2 cellular contexts compared by ENCODE assay signal in the genomic region with DNA sequence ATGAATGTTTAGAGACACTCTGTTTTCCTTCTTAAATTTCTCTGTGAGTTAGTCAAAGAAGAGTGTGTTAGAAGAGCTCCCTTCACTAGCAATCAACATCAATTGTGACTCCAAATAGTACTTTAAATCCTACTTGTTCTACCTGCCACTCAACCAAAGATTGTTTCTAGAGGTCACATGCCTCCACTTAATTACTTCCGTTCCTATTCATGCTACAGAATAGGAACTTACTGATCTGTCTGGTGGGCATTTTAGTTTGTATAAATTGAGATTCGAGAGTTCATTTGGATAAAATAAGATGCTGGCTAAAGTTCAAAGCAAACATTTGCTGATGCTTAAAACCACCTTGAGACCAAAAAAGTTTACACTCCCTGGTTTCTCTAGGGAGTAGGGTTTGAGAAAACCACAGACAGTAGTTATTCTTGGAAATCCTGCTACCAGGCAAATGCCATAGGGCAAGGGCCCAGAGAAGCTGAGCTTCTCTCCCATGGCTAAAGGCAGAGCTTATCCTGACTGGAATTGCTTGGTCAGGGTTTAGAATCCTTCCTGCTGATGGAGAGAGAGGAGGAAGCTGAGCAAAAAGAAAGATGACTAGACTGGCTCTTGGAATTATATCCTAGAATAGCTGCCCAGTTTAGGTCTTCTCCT.
TF ChIP-seq lines count a peak whose summit lies in the region.

No MANE protein-coding gene starts in this region.

TF ChIP-seq in SK-N-SH treated with all-trans-retinoic acid at 6 μM for 48 hours, 23 proteins besides CTCF, POLR2A, EP300 and RAD21 (continued from another document):
- TF ChIP-seq, protein P1, sequence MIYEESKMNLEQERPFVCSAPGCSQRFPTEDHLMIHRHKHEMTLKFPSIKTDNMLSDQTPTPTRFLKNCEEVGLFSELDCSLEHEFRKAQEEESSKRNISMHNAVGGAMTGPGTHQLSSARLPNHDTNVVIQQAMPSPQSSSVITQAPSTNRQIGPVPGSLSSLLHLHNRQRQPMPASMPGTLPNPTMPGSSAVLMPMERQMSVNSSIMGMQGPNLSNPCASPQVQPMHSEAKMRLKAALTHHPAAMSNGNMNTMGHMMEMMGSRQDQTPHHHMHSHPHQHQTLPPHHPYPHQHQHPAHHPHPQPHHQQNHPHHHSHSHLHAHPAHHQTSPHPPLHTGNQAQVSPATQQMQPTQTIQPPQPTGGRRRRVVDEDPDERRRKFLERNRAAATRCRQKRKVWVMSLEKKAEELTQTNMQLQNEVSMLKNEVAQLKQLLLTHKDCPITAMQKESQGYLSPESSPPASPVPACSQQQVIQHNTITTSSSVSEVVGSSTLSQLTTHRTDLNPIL (CRISPR knock-in tag; IDR thresholded peaks at IDR 0.05; ENCODE audit: low read depth) = no peak

TF ChIP-seq in GM23338, 12 proteins besides CTCF, POLR2A, EP300 and RAD21 (continued from another document):
- TF ChIP-seq, protein P2, sequence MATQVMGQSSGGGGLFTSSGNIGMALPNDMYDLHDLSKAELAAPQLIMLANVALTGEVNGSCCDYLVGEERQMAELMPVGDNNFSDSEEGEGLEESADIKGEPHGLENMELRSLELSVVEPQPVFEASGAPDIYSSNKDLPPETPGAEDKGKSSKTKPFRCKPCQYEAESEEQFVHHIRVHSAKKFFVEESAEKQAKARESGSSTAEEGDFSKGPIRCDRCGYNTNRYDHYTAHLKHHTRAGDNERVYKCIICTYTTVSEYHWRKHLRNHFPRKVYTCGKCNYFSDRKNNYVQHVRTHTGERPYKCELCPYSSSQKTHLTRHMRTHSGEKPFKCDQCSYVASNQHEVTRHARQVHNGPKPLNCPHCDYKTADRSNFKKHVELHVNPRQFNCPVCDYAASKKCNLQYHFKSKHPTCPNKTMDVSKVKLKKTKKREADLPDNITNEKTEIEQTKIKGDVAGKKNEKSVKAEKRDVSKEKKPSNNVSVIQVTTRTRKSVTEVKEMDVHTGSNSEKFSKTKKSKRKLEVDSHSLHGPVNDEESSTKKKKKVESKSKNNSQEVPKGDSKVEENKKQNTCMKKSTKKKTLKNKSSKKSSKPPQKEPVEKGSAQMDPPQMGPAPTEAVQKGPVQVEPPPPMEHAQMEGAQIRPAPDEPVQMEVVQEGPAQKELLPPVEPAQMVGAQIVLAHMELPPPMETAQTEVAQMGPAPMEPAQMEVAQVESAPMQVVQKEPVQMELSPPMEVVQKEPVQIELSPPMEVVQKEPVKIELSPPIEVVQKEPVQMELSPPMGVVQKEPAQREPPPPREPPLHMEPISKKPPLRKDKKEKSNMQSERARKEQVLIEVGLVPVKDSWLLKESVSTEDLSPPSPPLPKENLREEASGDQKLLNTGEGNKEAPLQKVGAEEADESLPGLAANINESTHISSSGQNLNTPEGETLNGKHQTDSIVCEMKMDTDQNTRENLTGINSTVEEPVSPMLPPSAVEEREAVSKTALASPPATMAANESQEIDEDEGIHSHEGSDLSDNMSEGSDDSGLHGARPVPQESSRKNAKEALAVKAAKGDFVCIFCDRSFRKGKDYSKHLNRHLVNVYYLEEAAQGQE (IDR thresholded peaks at IDR 0.05; ENCODE audit: unreplicated experiment) = no peak
- TF ChIP-seq STAT1 (IDR thresholded peaks at IDR 0.05; ENCODE audit: unreplicated experiment) = no peak
- no peak for TF ChIP-seq CREB1 (CRISPR knock-in tag; IDR thresholded peaks at IDR 0.05; ENCODE audit: low read depth)
- no peak for TF ChIP-seq EZH2phosphoT487 (IDR thresholded peaks at IDR 0.05; ENCODE audit: unreplicated experiment)
- TF ChIP-seq, protein P3, sequence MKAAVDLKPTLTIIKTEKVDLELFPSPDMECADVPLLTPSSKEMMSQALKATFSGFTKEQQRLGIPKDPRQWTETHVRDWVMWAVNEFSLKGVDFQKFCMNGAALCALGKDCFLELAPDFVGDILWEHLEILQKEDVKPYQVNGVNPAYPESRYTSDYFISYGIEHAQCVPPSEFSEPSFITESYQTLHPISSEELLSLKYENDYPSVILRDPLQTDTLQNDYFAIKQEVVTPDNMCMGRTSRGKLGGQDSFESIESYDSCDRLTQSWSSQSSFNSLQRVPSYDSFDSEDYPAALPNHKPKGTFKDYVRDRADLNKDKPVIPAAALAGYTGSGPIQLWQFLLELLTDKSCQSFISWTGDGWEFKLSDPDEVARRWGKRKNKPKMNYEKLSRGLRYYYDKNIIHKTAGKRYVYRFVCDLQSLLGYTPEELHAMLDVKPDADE (IDR thresholded peaks at IDR 0.05) = no peak
- TF ChIP-seq ZNF462 (CRISPR knock-in tag; IDR thresholded peaks at IDR 0.05) = no peak
- no peak for TF ChIP-seq NANOG (IDR thresholded peaks at IDR 0.05; ENCODE audit: borderline replicate concordance)
- TF ChIP-seq POLR2AphosphoS5 (IDR thresholded peaks at IDR 0.05; ENCODE audit: low read depth) = no peak
